20 cellular contexts compared by ENCODE assay signal in genomic region chr15:74408385-74408784, GRCh38. TPM values are rescaled to one million over a fixed set of nuclear protein-coding genes. Genes with fewer than 3 reads are reported as not detected.
DNase-seq lines count a peak whose midpoint lies in the region; ATAC-seq and TF ChIP-seq lines count a peak whose summit lies in the region.
"Had no signal": no experiment of that assay in that cellular context is flagged by ENCODE, and none has a peak within 500 bp of the region (broad histone marks: within the 10 kb centered on the region; RNA-seq: fewer than 3 reads in every experiment).

No MANE protein-coding gene starts in this region.

- no peak overlapping the region for H3K4me3 ChIP-seq in dorsolateral prefrontal cortex
- H3K4me3 ChIP-seq: mucosa of descending colon, thyroid gland had no signal

- no peaks in the 10 kb centered on the region for H3K9me3 Mint-ChIP-seq in activated T-cell treated with anti-CD3 and anti-CD28 coated beads, Interleukin-2, amount 50 U/mL, for 24 hours
- H3K9me3 Mint-ChIP-seq in activated T-cell treated with anti-CD3 and anti-CD28 coated beads, Interleukin-2, amount 50 U/mL, for 72 hours: no peaks in the 10 kb centered on the region
- no peaks in the 10 kb centered on the region for H3K9me3 Mint-ChIP-seq in stimulated activated memory B cell treated with anti-CD40 and anti-IgM and Interleukin-4, amounts not matched to agents 10 μg/mL and 1 μg/mL and 100 μg/mL, for 72 hours
- no peaks in the 10 kb centered on the region for H3K9me3 Mint-ChIP-seq in nephron progenitor cell

- no peak for DNase-seq in activated T-cell treated with anti-CD3 and anti-CD28 coated beads, Interleukin-2, amount 50 U/mL, for 24 hours
- DNase-seq in activated T-cell treated with anti-CD3 and anti-CD28 coated beads, Interleukin-2, amount 50 U/mL, for 72 hours: no peak
- DNase-seq in RWPE1 (ENCODE audit: low spot score) (no peak), dorsolateral prefrontal cortex (no peak), GM10266 (ENCODE audit: extremely low spot score) (no peak), nephron progenitor cell (no peak)
- DNase-seq: ACHN; activated T-cell treated with anti-CD3 and anti-CD28 coated beads, Interleukin-2, amount 50 U/mL, for 1 hour; dermis blood vessel endothelial cell; hippocampal formation; mucosa of descending colon; NCI-H187 treated with DMSO at 0.1 percent for 48 hours; posterior cingulate gyrus; thyroid gland had no signal

- no peak overlapping the region for H3K4me3 Mint-ChIP-seq in activated T-cell treated with anti-CD3 and anti-CD28 coated beads, Interleukin-2, amount 50 U/mL, for 24 hours
- no peak overlapping the region for H3K4me3 Mint-ChIP-seq in activated T-cell treated with anti-CD3 and anti-CD28 coated beads, Interleukin-2, amount 50 U/mL, for 72 hours
- peak overlapping the region; percentile 9 for H3K4me3 Mint-ChIP-seq in stimulated activated memory B cell treated with anti-CD40 and anti-IgM and Interleukin-4, amounts not matched to agents 10 μg/mL and 1 μg/mL and 100 μg/mL, for 72 hours
- H3K4me3 Mint-ChIP-seq in nephron progenitor cell: no peak overlapping the region

- POLR2A ChIA-PET in RWPE1 (lab: Yijun Ruan, JAX; ENCODE audit: low non-redundant PET): no interaction called here

- H3K4me1 Mint-ChIP-seq in activated T-cell treated with anti-CD3 and anti-CD28 coated beads, Interleukin-2, amount 50 U/mL, for 24 hours (ENCODE audit: low read depth): peaks cover 47% of the 10 kb centered on the region
- peaks cover 39% of the 10 kb centered on the region for H3K4me1 Mint-ChIP-seq in activated T-cell treated with anti-CD3 and anti-CD28 coated beads, Interleukin-2, amount 50 U/mL, for 72 hours (ENCODE audit: low read depth)
- H3K4me1 Mint-ChIP-seq in stimulated activated memory B cell treated with anti-CD40 and anti-IgM and Interleukin-4, amounts not matched to agents 10 μg/mL and 1 μg/mL and 100 μg/mL, for 72 hours: peaks cover 90% of the 10 kb centered on the region
- peaks cover 48% of the 10 kb centered on the region for H3K4me1 Mint-ChIP-seq in nephron progenitor cell

- H3K27me3 ChIP-seq in dorsolateral prefrontal cortex: no peaks in the 10 kb centered on the region
- H3K27me3 ChIP-seq: thyroid gland had no signal

- no peak for TF ChIP-seq CTCF in RWPE1 (conservative IDR thresholded peaks at IDR 0.05; ENCODE audit: low read depth)
- no peak for TF ChIP-seq CTCF in dorsolateral prefrontal cortex (IDR thresholded peaks at IDR 0.05 in 54 of 56, conservative IDR thresholded peaks at IDR 0.05 in 2 of 56; ENCODE audit: low read depth in 1 of 56, partially characterized antibody in 56 of 56)
- TF ChIP-seq CTCF in GM10266 (IDR thresholded peaks at IDR 0.05; ENCODE audit: control insufficient read depth, insufficient read depth, low read depth, missing control alignments): no peak
- no peak for TF ChIP-seq CTCF in nephron progenitor cell (IDR thresholded peaks at IDR 0.05)

- ATAC-seq in activated T-cell treated with anti-CD3 and anti-CD28 coated beads, Interleukin-2, amount 50 U/mL, for 72 hours (replicated peaks in 1 of 2): no peak
- ATAC-seq in stimulated activated memory B cell treated with anti-CD40 and anti-IgM and Interleukin-4, amounts not matched to agents 10 μg/mL and 1 μg/mL and 100 μg/mL, for 72 hours: no peak
- ATAC-seq in GM21576 (IDR thresholded peaks at IDR 0.05; ENCODE audit: unreplicated experiment): no peak
- ATAC-seq: activated CD4-positive, CD25-positive, alpha-beta regulatory T cell treated with anti-CD3 and anti-CD28 coated beads, Interleukin-2, amount 50 U/mL, for 24 hours; mucosa of descending colon had no signal

- H3K27ac Mint-ChIP-seq in activated T-cell treated with anti-CD3 and anti-CD28 coated beads, Interleukin-2, amount 50 U/mL, for 24 hours: peak overlapping the region; percentile 80
- no peak overlapping the region for H3K27ac Mint-ChIP-seq in activated T-cell treated with anti-CD3 and anti-CD28 coated beads, Interleukin-2, amount 50 U/mL, for 72 hours
- peak overlapping the region; percentile 94 for H3K27ac Mint-ChIP-seq in stimulated activated memory B cell treated with anti-CD40 and anti-IgM and Interleukin-4, amounts not matched to agents 10 μg/mL and 1 μg/mL and 100 μg/mL, for 72 hours
- H3K27ac Mint-ChIP-seq in nephron progenitor cell: no peak overlapping the region

- no peaks in the 10 kb centered on the region for H3K27me3 Mint-ChIP-seq in activated T-cell treated with anti-CD3 and anti-CD28 coated beads, Interleukin-2, amount 50 U/mL, for 24 hours
- H3K27me3 Mint-ChIP-seq in activated T-cell treated with anti-CD3 and anti-CD28 coated beads, Interleukin-2, amount 50 U/mL, for 72 hours (ENCODE audit: low read depth): no peaks in the 10 kb centered on the region
- no peaks in the 10 kb centered on the region for H3K27me3 Mint-ChIP-seq in stimulated activated memory B cell treated with anti-CD40 and anti-IgM and Interleukin-4, amounts not matched to agents 10 μg/mL and 1 μg/mL and 100 μg/mL, for 72 hours
- peaks cover 7% of the 10 kb centered on the region for H3K27me3 Mint-ChIP-seq in nephron progenitor cell (ENCODE audit: low read depth, poor library complexity)

- H3K27ac ChIP-seq in RWPE1 (peak overlapping the region; percentile 70; the same call in 1 of the 2 replicates), dorsolateral prefrontal cortex (peak overlapping the region in 47 of 59 donors; percentile 8 to 87 (median 79))
- H3K27ac ChIP-seq: thyroid gland had no signal

- peaks cover 67% of the 10 kb centered on the region for H3K36me3 Mint-ChIP-seq in activated T-cell treated with anti-CD3 and anti-CD28 coated beads, Interleukin-2, amount 50 U/mL, for 24 hours (ENCODE audit: low read depth)
- peaks cover 0 to 4% of the 10 kb centered on the region in 2 donors for H3K36me3 Mint-ChIP-seq in activated T-cell treated with anti-CD3 and anti-CD28 coated beads, Interleukin-2, amount 50 U/mL, for 72 hours (ENCODE audit: insufficient read depth in 2 of 2)
- peaks cover 54% of the 10 kb centered on the region for H3K36me3 Mint-ChIP-seq in stimulated activated memory B cell treated with anti-CD40 and anti-IgM and Interleukin-4, amounts not matched to agents 10 μg/mL and 1 μg/mL and 100 μg/mL, for 72 hours
- H3K36me3 Mint-ChIP-seq in nephron progenitor cell (ENCODE audit: low read depth): peaks cover 7% of the 10 kb centered on the region

- intact Hi-C loops in dorsolateral prefrontal cortex (cut with DNase I): no loop called here

- CTCF ChIA-PET in RWPE1 (lab: Yijun Ruan, JAX): no interaction called here

RNA-seq across cellular contexts. Expression of gene SEMA7A, which starts 25.4 kb away (rescaled TPM):
- total RNA-seq in activated T-cell treated with anti-CD3 and anti-CD28 coated beads, Interleukin-2, amount 50 U/mL, for 72 hours: 10 to 100 TPM; 46.7 to 57.1 TPM
- 100 to 1,000 TPM in 2 of 120 experiments, 10 to 100 TPM in 118; 34.1 to 116 (median 63.6) TPM for total RNA-seq in dorsolateral prefrontal cortex

RNA-seq across cellular contexts. Expression of gene CYP11A1, which starts 40.9 kb away (rescaled TPM):
- under 1 TPM; 0.21 to 0.26 TPM for total RNA-seq in activated T-cell treated with anti-CD3 and anti-CD28 coated beads, Interleukin-2, amount 50 U/mL, for 72 hours
- 1 to 10 TPM in 106 of 120 experiments, under 1 TPM in 14; 0.37 to 5.5 (median 2.0) TPM for total RNA-seq in dorsolateral prefrontal cortex
- total RNA-seq: dermis blood vessel endothelial cell, G401, MCF 10A, RPMI7951 had no signal

RNA-seq across cellular contexts. Expression of gene UBL7, which starts 52.6 kb away (rescaled TPM):
- 10 to 100 TPM; 47.8 to 55.1 TPM for total RNA-seq in activated T-cell treated with anti-CD3 and anti-CD28 coated beads, Interleukin-2, amount 50 U/mL, for 72 hours
- total RNA-seq in dorsolateral prefrontal cortex: 100 to 1,000 TPM in 1 of 120 experiments, 10 to 100 TPM in 119; 46.8 to 107 (median 78.1) TPM

Comparison
In these comparisons a context has a peak if more than half of its experiments do, and no peak if none do; other contexts are left out.
1. H3K27ac Mint-ChIP-seq: peak in activated T-cell treated with anti-CD3 and anti-CD28 coated beads, Interleukin-2, amount 50 U/mL, for 24 hours (single experiment) and stimulated activated memory B cell treated with anti-CD40 and anti-IgM and Interleukin-4, amounts not matched to agents 10 μg/mL and 1 μg/mL and 100 μg/mL, for 72 hours (single experiment); none in activated T-cell treated with anti-CD3 and anti-CD28 coated beads, Interleukin-2, amount 50 U/mL, for 72 hours (single experiment) and nephron progenitor cell (single experiment).